16 cellular contexts compared by ENCODE assay signal in the genomic region with DNA sequence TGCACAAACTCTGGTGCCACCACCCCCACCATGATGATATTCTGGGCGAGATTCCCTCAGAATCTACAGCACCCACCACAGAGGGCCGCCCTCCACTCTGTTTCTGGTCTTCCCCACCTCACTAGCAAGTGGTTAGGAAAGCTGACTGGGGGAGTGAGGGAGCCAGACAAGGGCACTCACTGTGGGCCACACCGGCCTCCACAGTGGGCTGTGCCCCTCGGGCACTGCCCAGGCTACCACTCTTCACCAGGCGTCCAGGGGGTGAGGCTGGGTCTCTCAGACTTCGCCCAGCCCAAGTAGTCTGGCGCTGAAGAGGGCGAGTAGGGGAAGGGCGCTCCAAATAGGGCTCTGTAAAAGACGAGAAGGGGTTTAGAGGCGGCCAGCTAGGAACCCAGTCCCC. TPM values are rescaled to one million over a fixed set of nuclear protein-coding genes. Genes with fewer than 3 reads are reported as not detected.
DNase-seq lines count a peak whose midpoint lies in the region; ATAC-seq and TF ChIP-seq lines count a peak whose summit lies in the region.
"Had no signal": no experiment of that assay in that cellular context is flagged by ENCODE, and none has a peak within 500 bp of the region (broad histone marks: within the 10 kb centered on the region; RNA-seq: fewer than 3 reads in every experiment).

No MANE protein-coding gene starts in this region.

- peaks cover 91% of the 10 kb centered on the region for H3K36me3 Mint-ChIP-seq in activated T-cell treated with anti-CD3 and anti-CD28 coated beads, Interleukin-2, amount 50 U/mL, for 24 hours (ENCODE audit: low read depth)
- H3K36me3 Mint-ChIP-seq in T-helper 17 cell (ENCODE audit: low read depth): peaks cover 4% of the 10 kb centered on the region
- peaks cover 70% of the 10 kb centered on the region for H3K36me3 Mint-ChIP-seq in stimulated activated memory B cell treated with anti-CD40 and anti-IgM and Interleukin-4, amounts not matched to agents 10 μg/mL and 1 μg/mL and 100 μg/mL, for 72 hours

- no peaks in the 10 kb centered on the region for H3K4me1 ChIP-seq in neutrophil (ENCODE audit: control insufficient read depth in 1 of 2, insufficient read depth in 1 of 2, low read depth in 1 of 2, low read length in 1 of 2)
- no peaks in the 10 kb centered on the region for H3K4me1 ChIP-seq in HAP-1

- no peaks in the 10 kb centered on the region for H3K9me3 Mint-ChIP-seq in activated T-cell treated with anti-CD3 and anti-CD28 coated beads, Interleukin-2, amount 50 U/mL, for 24 hours
- H3K9me3 Mint-ChIP-seq in stimulated activated memory B cell treated with anti-CD40 and anti-IgM and Interleukin-4, amounts not matched to agents 10 μg/mL and 1 μg/mL and 100 μg/mL, for 72 hours: no peaks in the 10 kb centered on the region
- H3K9me3 Mint-ChIP-seq: CD4-positive, CD25-positive, alpha-beta regulatory T cell had no signal

- H3K27me3 ChIP-seq in neutrophil (no peaks in the 10 kb centered on the region), HAP-1 (ENCODE audit: low read depth) (no peaks in the 10 kb centered on the region)
- H3K27me3 ChIP-seq: BLaER1 treated with 17β-estradiol and CSF1 and Interleukin-3, amounts not matched to agents 10 nM and 100 nM had no signal

- H3K36me3 ChIP-seq in neutrophil: peaks cover 99% of the 10 kb centered on the region
- H3K36me3 ChIP-seq in HAP-1 (replicated peaks): peaks cover 66% of the 10 kb centered on the region

- peaks cover 1% of the 10 kb centered on the region for H3K4me1 Mint-ChIP-seq in activated T-cell treated with anti-CD3 and anti-CD28 coated beads, Interleukin-2, amount 50 U/mL, for 24 hours (ENCODE audit: low read depth)
- peaks cover 12% of the 10 kb centered on the region for H3K4me1 Mint-ChIP-seq in T-helper 17 cell
- H3K4me1 Mint-ChIP-seq in stimulated activated memory B cell treated with anti-CD40 and anti-IgM and Interleukin-4, amounts not matched to agents 10 μg/mL and 1 μg/mL and 100 μg/mL, for 72 hours: peaks cover 6% of the 10 kb centered on the region

- peak overlapping the region; percentile 67 for H3K27ac Mint-ChIP-seq in activated T-cell treated with anti-CD3 and anti-CD28 coated beads, Interleukin-2, amount 50 U/mL, for 24 hours
- H3K27ac Mint-ChIP-seq in T-helper 17 cell: peak overlapping the region; percentile 21
- H3K27ac Mint-ChIP-seq in stimulated activated memory B cell treated with anti-CD40 and anti-IgM and Interleukin-4, amounts not matched to agents 10 μg/mL and 1 μg/mL and 100 μg/mL, for 72 hours: peak overlapping the region; percentile 74

- no peak overlapping the region for H3K4me3 ChIP-seq in neutrophil (ENCODE audit: low read depth in 1 of 2, low read length in 1 of 2)
- no peak overlapping the region for H3K4me3 ChIP-seq in HAP-1
- H3K4me3 ChIP-seq: BLaER1 treated with 17β-estradiol and CSF1 and Interleukin-3, amounts not matched to agents 10 nM and 100 nM; GM12878; GM23248 had no signal

- H3K27ac ChIP-seq in neutrophil: peak overlapping the region; percentile 23
- H3K27ac ChIP-seq: BLaER1 treated with 17β-estradiol and CSF1 and Interleukin-3, amounts not matched to agents 10 nM and 100 nM; GM23248 had no signal

- H3K27me3 Mint-ChIP-seq in activated T-cell treated with anti-CD3 and anti-CD28 coated beads, Interleukin-2, amount 50 U/mL, for 24 hours: no peaks in the 10 kb centered on the region
- no peaks in the 10 kb centered on the region for H3K27me3 Mint-ChIP-seq in T-helper 17 cell
- H3K27me3 Mint-ChIP-seq in stimulated activated memory B cell treated with anti-CD40 and anti-IgM and Interleukin-4, amounts not matched to agents 10 μg/mL and 1 μg/mL and 100 μg/mL, for 72 hours: no peaks in the 10 kb centered on the region
- H3K27me3 Mint-ChIP-seq: CD4-positive, CD25-positive, alpha-beta regulatory T cell had no signal

- no peak for DNase-seq in activated T-cell treated with anti-CD3 and anti-CD28 coated beads, Interleukin-2, amount 50 U/mL, for 24 hours
- no peak for DNase-seq in activated T-cell treated with anti-CD3 and anti-CD28 coated beads, Interleukin-2, amount 50 U/mL, for 48 hours
- DNase-seq in T-helper 17 cell (no peak), AML-193 (lab: John Stamatoyannopoulos, UW) (no peak), HAP-1 (ENCODE audit: low spot score in 2 of 2) (no peak)
- DNase-seq: 8988T; Calu3; CD4-positive, CD25-positive, alpha-beta regulatory T cell; DMS79; GM23248 had no signal

- H3K9me3 ChIP-seq in T-helper 17 cell (ENCODE audit: control insufficient read depth, low read length, poor library complexity, severe bottlenecking): no peaks in the 10 kb centered on the region
- H3K9me3 ChIP-seq in neutrophil: no peaks in the 10 kb centered on the region
- no peaks in the 10 kb centered on the region for H3K9me3 ChIP-seq in HAP-1
- H3K9me3 ChIP-seq: BLaER1 treated with 17β-estradiol and CSF1 and Interleukin-3, amounts not matched to agents 10 nM and 100 nM had no signal

- ATAC-seq in T-helper 17 cell (no peak), HG03442 (IDR thresholded peaks at IDR 0.05; ENCODE audit: unreplicated experiment) (no peak)
- ATAC-seq in stimulated activated memory B cell treated with anti-CD40 and anti-IgM and Interleukin-4, amounts not matched to agents 10 μg/mL and 1 μg/mL and 100 μg/mL, for 72 hours: no peak
- ATAC-seq: GM12878, HepG2 had no signal

- in situ Hi-C loops in HAP-1 (cut with MboI; ENCODE audit: low sequenced_read_pairs): no loop called here

- TF ChIP-seq CTCF in neutrophil (IDR thresholded peaks at IDR 0.05): no peak

- no peak overlapping the region for H3K4me3 Mint-ChIP-seq in activated T-cell treated with anti-CD3 and anti-CD28 coated beads, Interleukin-2, amount 50 U/mL, for 24 hours
- H3K4me3 Mint-ChIP-seq in T-helper 17 cell: no peak overlapping the region
- no peak overlapping the region for H3K4me3 Mint-ChIP-seq in stimulated activated memory B cell treated with anti-CD40 and anti-IgM and Interleukin-4, amounts not matched to agents 10 μg/mL and 1 μg/mL and 100 μg/mL, for 72 hours
- H3K4me3 Mint-ChIP-seq: CD4-positive, CD25-positive, alpha-beta regulatory T cell had no signal

RNA-seq across cellular contexts. Expression of gene GATAD2B, which starts 11.2 kb away (rescaled TPM):
- total RNA-seq in T-helper 17 cell: 10 to 100 TPM; 63.3 to 72.9 TPM

RNA-seq across cellular contexts. Expression of gene DENND4B, which starts 12.6 kb away (rescaled TPM):
- total RNA-seq in T-helper 17 cell: 100 to 1,000 TPM; 120 to 157 TPM

RNA-seq across cellular contexts. Expression of gene CRTC2, which starts 24.5 kb away (rescaled TPM):
- 100 to 1,000 TPM; 133 to 151 TPM for total RNA-seq in T-helper 17 cell

RNA-seq across cellular contexts. Expression of gene SLC39A1, which starts 29.4 kb away (rescaled TPM):
- total RNA-seq in T-helper 17 cell: 10 to 100 TPM; 14.1 to 16.4 TPM

RNA-seq across cellular contexts. Expression of gene CREB3L4, which starts 33.7 kb away (rescaled TPM):
- total RNA-seq in T-helper 17 cell: 1 to 10 TPM; 4.5 to 6.0 TPM

Comparison
In these comparisons a context has a peak if more than half of its experiments do, and no peak if none do; other contexts are left out.
1. H3K27ac Mint-ChIP-seq: peak in every context shown above with its lines; median percentile 74 in stimulated activated memory B cell treated with anti-CD40 and anti-IgM and Interleukin-4, amounts not matched to agents 10 μg/mL and 1 μg/mL and 100 μg/mL, for 72 hours; 67 in activated T-cell treated with anti-CD3 and anti-CD28 coated beads, Interleukin-2, amount 50 U/mL, for 24 hours; 21 in T-helper 17 cell.